Comparison of ENCODE assay signal across 1 cellular context in genomic region chr3:129937717-129938116, GRCh38.
TF ChIP-seq lines count a peak whose summit lies in the region.

No MANE protein-coding gene starts in this region.

TF ChIP-seq in GM23338, 12 proteins besides CTCF, POLR2A, EP300 and RAD21 (continued from another document):
- TF ChIP-seq ZNF331 (CRISPR knock-in tag; IDR thresholded peaks at IDR 0.05; ENCODE audit: low read depth) (no peak), ZNF114 (CRISPR knock-in tag; IDR thresholded peaks at IDR 0.05) (no peak), CREB1 (CRISPR knock-in tag; IDR thresholded peaks at IDR 0.05; ENCODE audit: low read depth) (no peak), JUNB (IDR thresholded peaks at IDR 0.05; ENCODE audit: unreplicated experiment) (no peak), EZH2phosphoT487 (IDR thresholded peaks at IDR 0.05; ENCODE audit: unreplicated experiment) (no peak), STAT1 (IDR thresholded peaks at IDR 0.05; ENCODE audit: unreplicated experiment) (no peak), REST (IDR thresholded peaks at IDR 0.05; ENCODE audit: unreplicated experiment) (no peak)
